Comparison of ENCODE assay signal across 13 cellular contexts in the genomic region with DNA sequence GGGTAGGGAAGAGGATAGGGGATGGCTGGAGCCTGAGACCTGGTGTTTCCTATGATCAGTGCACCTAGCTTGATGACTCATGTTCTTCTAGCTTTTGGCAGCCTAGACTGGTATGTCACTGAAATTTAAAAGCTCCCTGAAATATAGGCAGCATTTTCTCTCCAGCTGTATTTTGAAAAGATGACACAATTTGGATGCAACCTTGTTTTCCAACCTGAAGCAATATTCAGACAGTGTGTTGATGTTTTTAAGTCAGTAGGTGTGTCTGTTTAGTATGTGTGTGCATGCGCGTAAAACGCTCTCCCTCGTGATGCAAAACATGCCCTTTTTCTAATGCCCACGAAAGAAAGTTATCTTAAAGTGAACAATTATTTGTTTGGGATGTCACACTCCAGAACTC. TPM values are rescaled to one million over a fixed set of nuclear protein-coding genes. Genes with fewer than 3 reads are reported as not detected.
DNase-seq lines count a peak whose midpoint lies in the region; TF ChIP-seq lines count a peak whose summit lies in the region.
"Had no signal": no experiment of that assay in that cellular context is flagged by ENCODE, and none has a peak within 500 bp of the region (broad histone marks: within the 10 kb centered on the region; RNA-seq: fewer than 3 reads in every experiment).

No MANE protein-coding gene starts in this region.

- H3K4me3 ChIP-seq in fibroblast of pulmonary artery (replicated peaks; ENCODE audit: low read depth, low read length) = no peak overlapping the region
- H3K4me3 ChIP-seq: esophagus muscularis mucosa had no signal

- H3K36me3 Mint-ChIP-seq in type B pancreatic cell = no peaks in the 10 kb centered on the region
- H3K36me3 Mint-ChIP-seq in activated T-helper 1 cell treated with anti-CD3 and anti-CD28 coated beads, Interleukin-12 subunit alpha, Interleukin-12 subunit beta, Interleukin-2, Interleukin-4 antibody, amounts not matched to agents 30 ng/mL and 10 ng/mL and 1 ng/mL, durations not matched to agents 14 hours and 24 hours and 36 hours (ENCODE audit: low read depth) = no peaks in the 10 kb centered on the region
- H3K36me3 Mint-ChIP-seq: brain; naive thymus-derived CD4-positive, alpha-beta T cell had no signal

- TF ChIP-seq CTCF in fibroblast of pulmonary artery (IDR thresholded peaks at IDR 0.05; ENCODE audit: low read length, missing control alignments) (no peak), type B pancreatic cell (conservative IDR thresholded peaks at IDR 0.05) (no peak)

- peaks cover 57% of the 10 kb centered on the region for H3K4me1 Mint-ChIP-seq in type B pancreatic cell (ENCODE audit: unreplicated experiment)
- H3K4me1 Mint-ChIP-seq in activated T-helper 1 cell treated with anti-CD3 and anti-CD28 coated beads, Interleukin-12 subunit alpha, Interleukin-12 subunit beta, Interleukin-2, Interleukin-4 antibody, amounts not matched to agents 30 ng/mL and 10 ng/mL and 1 ng/mL, durations not matched to agents 14 hours and 24 hours and 36 hours (ENCODE audit: low read depth) = peaks cover 6% of the 10 kb centered on the region
- H3K4me1 Mint-ChIP-seq: activated B cell treated with CpG ODN at 0.5 μM for 24 hours had no signal

- intact Hi-C loops in activated T-helper 1 cell treated with anti-CD3 and anti-CD28 coated beads, Interleukin-12 subunit alpha, Interleukin-12 subunit beta, Interleukin-2, Interleukin-4 antibody, amounts not matched to agents 30 ng/mL and 10 ng/mL and 1 ng/mL, durations not matched to agents 14 hours and 24 hours and 36 hours (cut with micrococcal nuclease) = loop anchor here (5.0 kb wide), 3 partner anchors 304 to 1049 kb away; a partner anchor contains a TSS

- H3K4me3 Mint-ChIP-seq in type B pancreatic cell = no peak overlapping the region
- no peak overlapping the region for H3K4me3 Mint-ChIP-seq in activated T-helper 1 cell treated with anti-CD3 and anti-CD28 coated beads, Interleukin-12 subunit alpha, Interleukin-12 subunit beta, Interleukin-2, Interleukin-4 antibody, amounts not matched to agents 30 ng/mL and 10 ng/mL and 1 ng/mL, durations not matched to agents 14 hours and 24 hours and 36 hours
- H3K4me3 Mint-ChIP-seq: activated B cell treated with CpG ODN at 0.5 μM for 24 hours; activated T-cell treated with anti-CD3 and anti-CD28 coated beads, Interleukin-2, amount 50 U/mL, for 24 hours; brain; naive thymus-derived CD4-positive, alpha-beta T cell had no signal

- H3K27me3 Mint-ChIP-seq in type B pancreatic cell = peaks cover 3% of the 10 kb centered on the region
- peaks cover 10% of the 10 kb centered on the region for H3K27me3 Mint-ChIP-seq in activated T-helper 1 cell treated with anti-CD3 and anti-CD28 coated beads, Interleukin-12 subunit alpha, Interleukin-12 subunit beta, Interleukin-2, Interleukin-4 antibody, amounts not matched to agents 30 ng/mL and 10 ng/mL and 1 ng/mL, durations not matched to agents 14 hours and 24 hours and 36 hours (ENCODE audit: insufficient read depth)
- H3K27me3 Mint-ChIP-seq: activated B cell treated with CpG ODN at 0.5 μM for 24 hours; activated T-cell treated with anti-CD3 and anti-CD28 coated beads, Interleukin-2, amount 50 U/mL, for 24 hours had no signal

- H3K9me3 Mint-ChIP-seq in type B pancreatic cell = no peaks in the 10 kb centered on the region
- H3K9me3 Mint-ChIP-seq in activated T-helper 1 cell treated with anti-CD3 and anti-CD28 coated beads, Interleukin-12 subunit alpha, Interleukin-12 subunit beta, Interleukin-2, Interleukin-4 antibody, amounts not matched to agents 30 ng/mL and 10 ng/mL and 1 ng/mL, durations not matched to agents 14 hours and 24 hours and 36 hours = no peaks in the 10 kb centered on the region
- H3K9me3 Mint-ChIP-seq: activated B cell treated with CpG ODN at 0.5 μM for 24 hours; activated T-cell treated with anti-CD3 and anti-CD28 coated beads, Interleukin-2, amount 50 U/mL, for 24 hours; brain; naive thymus-derived CD4-positive, alpha-beta T cell had no signal

- peak; percentile 5 for DNase-seq in DMS53 (lab: John Stamatoyannopoulos, UW)
- no peak for DNase-seq in DMS53 treated with DMSO at 0.1 percent for 48 hours (lab: John Stamatoyannopoulos, UW; ENCODE audit: unreplicated experiment)
- DNase-seq in amniotic epithelial cell (ENCODE audit: low read depth) = peak; percentile 32
- peak; percentile 47 for DNase-seq in fibroblast of pulmonary artery (ENCODE audit: low read depth)
- no peak for DNase-seq in type B pancreatic cell (ENCODE audit: extremely low spot score, unreplicated experiment)
- DNase-seq in activated T-helper 1 cell treated with anti-CD3 and anti-CD28 coated beads, Interleukin-12 subunit alpha, Interleukin-12 subunit beta, Interleukin-2, Interleukin-4 antibody, amounts not matched to agents 30 ng/mL and 10 ng/mL and 1 ng/mL, durations not matched to agents 14 hours and 24 hours and 36 hours (ENCODE audit: low spot score) = no peak
- no peak for DNase-seq in NK-92 treated with Interleukin-12 subunit alpha and Interleukin-12 subunit beta, amount 100 ng/mL, for 24 hours (lab: John Stamatoyannopoulos, UW)
- DNase-seq in NCI-H1436 treated with DMSO at 0.1 percent for 48 hours (lab: John Stamatoyannopoulos, UW) = no peak

- H3K27ac Mint-ChIP-seq in type B pancreatic cell = peak overlapping the region; percentile 23
- no peak overlapping the region for H3K27ac Mint-ChIP-seq in activated T-helper 1 cell treated with anti-CD3 and anti-CD28 coated beads, Interleukin-12 subunit alpha, Interleukin-12 subunit beta, Interleukin-2, Interleukin-4 antibody, amounts not matched to agents 30 ng/mL and 10 ng/mL and 1 ng/mL, durations not matched to agents 14 hours and 24 hours and 36 hours
- H3K27ac Mint-ChIP-seq: activated B cell treated with CpG ODN at 0.5 μM for 24 hours; activated T-cell treated with anti-CD3 and anti-CD28 coated beads, Interleukin-2, amount 50 U/mL, for 24 hours had no signal

RNA-seq across cellular contexts. Expression of a gene that starts 58.5 kb away (rescaled TPM):
- total RNA-seq in type B pancreatic cell (ENCODE audit: low replicate concordance) = 55.2 and 78.3 TPM in 2 replicates
- 123 and 145 TPM in 2 replicates for total RNA-seq in activated T-helper 1 cell treated with anti-CD3 and anti-CD28 coated beads, Interleukin-12 subunit alpha, Interleukin-12 subunit beta, Interleukin-2, Interleukin-4 antibody, amounts not matched to agents 30 ng/mL and 10 ng/mL and 1 ng/mL, durations not matched to agents 14 hours and 24 hours and 36 hours

Comparison
In these comparisons a context has a peak if more than half of its experiments do, and no peak if none do; other contexts are left out.
1. DNase-seq: peak in DMS53 (single experiment), amniotic epithelial cell (single experiment) and fibroblast of pulmonary artery (single experiment); none in DMS53 treated with DMSO at 0.1 percent for 48 hours (single experiment), type B pancreatic cell (single experiment), activated T-helper 1 cell treated with anti-CD3 and anti-CD28 coated beads, Interleukin-12 subunit alpha, Interleukin-12 subunit beta, Interleukin-2, Interleukin-4 antibody, amounts not matched to agents 30 ng/mL and 10 ng/mL and 1 ng/mL, durations not matched to agents 14 hours and 24 hours and 36 hours (single experiment), NK-92 treated with Interleukin-12 subunit alpha and Interleukin-12 subunit beta, amount 100 ng/mL, for 24 hours (single experiment) and NCI-H1436 treated with DMSO at 0.1 percent for 48 hours (single experiment).